10 cellular contexts compared by ENCODE assay signal in genomic region chr13:46656786-46657185, GRCh38.
A peak's percentile ranks its signal among the peaks of the same experiment; 100 is the strongest.
DNase-seq lines count a peak whose midpoint lies in the region; ATAC-seq, FAIRE-seq and TF ChIP-seq lines count a peak whose summit lies in the region.
"Had no signal": no experiment of that assay in that cellular context is flagged by ENCODE, and none has a peak within 500 bp of the region (broad histone marks: within the 10 kb centered on the region; RNA-seq: fewer than 3 reads in every experiment).

No MANE protein-coding gene starts in this region.

- H3K27ac ChIP-seq in Karpas-422 (ENCODE audit: low read length), result no peak overlapping the region
- peak overlapping the region; percentile 42 to 79 (median 73) for H3K27ac ChIP-seq in stomach
- H3K27ac ChIP-seq in smooth muscle cell (ENCODE audit: low read depth), result no peak overlapping the region

- H3K36me3 ChIP-seq in Karpas-422 (ENCODE audit: insufficient read depth, low read length), result no peaks in the 10 kb centered on the region
- peaks cover 0 to 4% (median 0%) of the 10 kb centered on the region in 4 donors for H3K36me3 ChIP-seq in stomach
- no peaks in the 10 kb centered on the region for H3K36me3 ChIP-seq in smooth muscle cell (ENCODE audit: low read depth)
- H3K36me3 ChIP-seq: HAP-1 had no signal

- FAIRE-seq in RCC 7860 (lab: Jason Lieb, UNC), result no peak

- H3K9ac ChIP-seq in Karpas-422 (ENCODE audit: low read length), result no peak overlapping the region
- no peak overlapping the region for H3K9ac ChIP-seq in smooth muscle cell (ENCODE audit: low read depth)

- CTCF ChIA-PET in activated CD4-positive, alpha-beta T cell treated with anti-CD3 and anti-CD28 coated beads, Interleukin-2, amount 10 ng/mL, durations not matched to agents 7 days and 5 days (lab: Charles Lee), result no interaction called here

- peak; percentile 94 for ATAC-seq in HG02610 (IDR thresholded peaks at IDR 0.05; ENCODE audit: unreplicated experiment)

- H3K4me1 Mint-ChIP-seq in activated CD4-positive, alpha-beta T cell treated with anti-CD3 and anti-CD28 coated beads, Interleukin-2, amount 10 ng/mL, durations not matched to agents 7 days and 5 days, result peaks cover 46% of the 10 kb centered on the region

- H3K27me3 Mint-ChIP-seq in activated CD4-positive, alpha-beta T cell treated with anti-CD3 and anti-CD28 coated beads, Interleukin-2, amount 10 ng/mL, durations not matched to agents 7 days and 5 days, result no peaks in the 10 kb centered on the region

- H3K79me2 ChIP-seq in Karpas-422 (ENCODE audit: low read length) (no peaks in the 10 kb centered on the region), smooth muscle cell (ENCODE audit: low read depth) (peaks cover 57% of the 10 kb centered on the region)

- H3K9me3 ChIP-seq in Karpas-422 (ENCODE audit: low read length) (no peaks in the 10 kb centered on the region), stomach (no peaks in the 10 kb centered on the region), smooth muscle cell (replicated peaks; ENCODE audit: low read depth) (no peaks in the 10 kb centered on the region)
- H3K9me3 ChIP-seq: HAP-1 had no signal

- intact Hi-C loops in stomach (cut with DNase I; ENCODE audit: low total_unique reads), result no loop called here

- H3K9me2 ChIP-seq in Karpas-422 (replicated peaks; ENCODE audit: insufficient read depth, low read length), result no peaks in the 10 kb centered on the region

- H4K20me1 ChIP-seq in Karpas-422 (ENCODE audit: insufficient read depth, low read depth, low read length) (peaks cover 3% of the 10 kb centered on the region; the same call in 1 of the 2 replicates), smooth muscle cell (ENCODE audit: low read depth) (peaks cover 13% of the 10 kb centered on the region)

- TF ChIP-seq CTCF in stomach (IDR thresholded peaks at IDR 0.05), result no peak
- TF ChIP-seq CTCF in smooth muscle cell (IDR thresholded peaks at IDR 0.05; ENCODE audit: borderline replicate concordance, insufficient read depth, poor library complexity, severe bottlenecking), result no peak

- no peak overlapping the region for H3K4me3 Mint-ChIP-seq in activated CD4-positive, alpha-beta T cell treated with anti-CD3 and anti-CD28 coated beads, Interleukin-2, amount 10 ng/mL, durations not matched to agents 7 days and 5 days

- no peaks in the 10 kb centered on the region for H3K9me3 Mint-ChIP-seq in activated CD4-positive, alpha-beta T cell treated with anti-CD3 and anti-CD28 coated beads, Interleukin-2, amount 10 ng/mL, durations not matched to agents 7 days and 5 days

- peaks cover 5% of the 10 kb centered on the region for H3F3A ChIP-seq in smooth muscle cell (ENCODE audit: low read depth)

- H3K4me1 ChIP-seq in Karpas-422 (ENCODE audit: low read length) (no peaks in the 10 kb centered on the region), stomach (peaks cover 29 to 77% (median 58%) of the 10 kb centered on the region in 4 donors), smooth muscle cell (ENCODE audit: low read depth) (peaks cover 11% of the 10 kb centered on the region)

- H2AFZ ChIP-seq in Karpas-422 (ENCODE audit: low read length), result no peak overlapping the region
- H2AFZ ChIP-seq in smooth muscle cell (ENCODE audit: low read depth), result no peak overlapping the region

- H3K4me3 ChIP-seq in Karpas-422 (ENCODE audit: low read length), result no peak overlapping the region
- H3K4me3 ChIP-seq in stomach, result no peak overlapping the region
- no peak overlapping the region for H3K4me3 ChIP-seq in smooth muscle cell
- H3K4me3 ChIP-seq: HAP-1 had no signal

- H3K27ac Mint-ChIP-seq in activated CD4-positive, alpha-beta T cell treated with anti-CD3 and anti-CD28 coated beads, Interleukin-2, amount 10 ng/mL, durations not matched to agents 7 days and 5 days, result peak overlapping the region; percentile 75

- no peak for DNase-seq in activated CD4-positive, alpha-beta T cell treated with anti-CD3 and anti-CD28 coated beads, Interleukin-2, amount 10 ng/mL, durations not matched to agents 7 days and 5 days
- no peak for DNase-seq in activated CD4-positive, alpha-beta T cell treated with anti-CD3 and anti-CD28 coated beads for 4 hours
- DNase-seq in Karpas-422, result peak; percentile 23
- DNase-seq in stomach, result no peak
- no peak for DNase-seq in kidney glomerular epithelial cell (lab: John Stamatoyannopoulos, UW)
- DNase-seq in smooth muscle cell (lab: John Stamatoyannopoulos, UW; ENCODE audit: unreplicated experiment), result no peak
- DNase-seq in RCC 7860 (ENCODE audit: low spot score), result no peak
- DNase-seq: NCI-H446 had no signal

- peaks cover 19% of the 10 kb centered on the region for H3K36me3 Mint-ChIP-seq in activated CD4-positive, alpha-beta T cell treated with anti-CD3 and anti-CD28 coated beads, Interleukin-2, amount 10 ng/mL, durations not matched to agents 7 days and 5 days (ENCODE audit: low read depth)

- POLR2A ChIA-PET in activated CD4-positive, alpha-beta T cell treated with anti-CD3 and anti-CD28 coated beads, Interleukin-2, amount 10 ng/mL, durations not matched to agents 7 days and 5 days (lab: Charles Lee), result interaction anchor here (0.7 kb wide), 1 partner anchor 18 kb away, joined by 4 read pairs; no protein-coding TSS in a partner anchor

- H3K4me2 ChIP-seq in Karpas-422 (ENCODE audit: low read depth, low read length, poor library complexity, severe bottlenecking) (no peak overlapping the region), smooth muscle cell (no peak overlapping the region)

- H3K27me3 ChIP-seq in Karpas-422 (ENCODE audit: low read length), result no peaks in the 10 kb centered on the region
- H3K27me3 ChIP-seq in stomach, result no peaks in the 10 kb centered on the region
- H3K27me3 ChIP-seq in smooth muscle cell (ENCODE audit: low read depth), result no peaks in the 10 kb centered on the region

- TF ChIP-seq POLR2A in stomach (IDR thresholded peaks at IDR 0.05), result no peak

- TF ChIP-seq EP300 in stomach (IDR thresholded peaks at IDR 0.05), result no peak

Comparison
In these comparisons a context has a peak if more than half of its experiments do, and no peak if none do; other contexts are left out.
1. H3K27ac ChIP-seq: peak in stomach (5 of 5); none in Karpas-422 (single experiment) and smooth muscle cell (single experiment).